Comparison of ENCODE assay signal across 8 cellular contexts in genomic region chr19:12681074-12681987, GRCh38. TPM values are rescaled to one million over a fixed set of nuclear protein-coding genes. Genes with fewer than 3 reads are reported as not detected.
DNase-seq lines count a peak whose midpoint lies in the region; ATAC-seq and TF ChIP-seq lines count a peak whose summit lies in the region.

Gene DHPS, minus strand, starts transcription at chr19:12681880. Its CDS starts 114 bp downstream, at chr19:12681766.

- ATAC-seq in HG03469 (IDR thresholded peaks at IDR 0.05; ENCODE audit: unreplicated experiment) (peak; percentile 45), left colon (peak; percentile 88)

- H3K9me3 Mint-ChIP-seq in activated CD4-positive, alpha-beta T cell treated with anti-CD3 and anti-CD28 coated beads, Interleukin-2, amount 10 ng/mL, durations not matched to agents 24 days and 14 days = no peaks in the 10 kb centered on the region

- H3K4me1 ChIP-seq in BE2C = no peaks in the 10 kb centered on the region

- peaks cover 20% of the 10 kb centered on the region for H3K4me1 Mint-ChIP-seq in activated CD4-positive, alpha-beta T cell treated with anti-CD3 and anti-CD28 coated beads, Interleukin-2, amount 10 ng/mL, durations not matched to agents 24 days and 14 days

- no peaks in the 10 kb centered on the region for H3K27me3 ChIP-seq in BE2C

- H3K4me3 Mint-ChIP-seq in activated CD4-positive, alpha-beta T cell treated with anti-CD3 and anti-CD28 coated beads, Interleukin-2, amount 10 ng/mL, durations not matched to agents 24 days and 14 days = peak within 1 kb of the TSS; percentile 94

- H3K27ac Mint-ChIP-seq in activated CD4-positive, alpha-beta T cell treated with anti-CD3 and anti-CD28 coated beads, Interleukin-2, amount 10 ng/mL, durations not matched to agents 24 days and 14 days = peak within 1 kb of the TSS; percentile 92

- H3K4me3 ChIP-seq in BE2C (ENCODE audit: low read depth, low read length) = peak within 1 kb of the TSS; percentile 80
- H3K4me3 ChIP-seq in coronary artery = peak within 1 kb of the TSS; percentile 86

- peaks cover 29% of the 10 kb centered on the region for H3K36me3 ChIP-seq in BE2C

- peaks cover 32% of the 10 kb centered on the region for H3K36me3 Mint-ChIP-seq in activated CD4-positive, alpha-beta T cell treated with anti-CD3 and anti-CD28 coated beads, Interleukin-2, amount 10 ng/mL, durations not matched to agents 24 days and 14 days (ENCODE audit: low read depth)

- peak; percentile 92 for DNase-seq in BE2C
- peak; percentile 96 for DNase-seq in GM19240 (ENCODE audit: insufficient read length, low spot score)
- DNase-seq in NCI-H526 treated with DMSO at 0.1 percent for 48 hours (lab: John Stamatoyannopoulos, UW) = peak; percentile 93
- peak; percentile 97 for DNase-seq in activated CD4-positive, alpha-beta T cell treated with anti-CD3 and anti-CD28 coated beads, Interleukin-2, amount 10 ng/mL, durations not matched to agents 24 days and 14 days
- peak; percentile 92 for DNase-seq in coronary artery (ENCODE audit: low spot score)
- DNase-seq in left colon = peak; percentile 93 to 95
- DNase-seq in stimulated activated CD4-positive, alpha-beta T cell treated with anti-CD3 and anti-CD28 coated beads, Interleukin-1b, Interleukin-23, amount 100 ng/mL, for 48 hours = peak; percentile 93

- H3K9me3 ChIP-seq in BE2C = no peaks in the 10 kb centered on the region

- no peaks in the 10 kb centered on the region for H3K27me3 Mint-ChIP-seq in activated CD4-positive, alpha-beta T cell treated with anti-CD3 and anti-CD28 coated beads, Interleukin-2, amount 10 ng/mL, durations not matched to agents 24 days and 14 days

- TF ChIP-seq CTCF in BE2C (IDR thresholded peaks at IDR 0.05; ENCODE audit: low read depth, low read length) (no peak), coronary artery (IDR thresholded peaks at IDR 0.05) (no peak)

- H3K27ac ChIP-seq in coronary artery = peak within 1 kb of the TSS; percentile 90 to 95

- intact Hi-C loops in activated CD4-positive, alpha-beta T cell treated with anti-CD3 and anti-CD28 coated beads, Interleukin-2, amount 10 ng/mL, durations not matched to agents 24 days and 14 days (cut with micrococcal nuclease) = loop anchor here (1.0 to 2.0 kb wide), 3 partner anchors 12 to 41 kb away; partner anchors contain the start of gene FBXW9
- intact Hi-C loops in left colon (cut with DNase I, micrococcal nuclease) = no loop called here

RNA-seq across cellular contexts. Expression of gene DHPS, which starts in this region (rescaled TPM):
- 397 TPM for polyA plus RNA-seq in BE2C (2012; ENCODE audit: insufficient read depth, insufficient read length, low read depth)
- total RNA-seq in activated CD4-positive, alpha-beta T cell treated with anti-CD3 and anti-CD28 coated beads, Interleukin-2, amount 10 ng/mL, durations not matched to agents 24 days and 14 days = 138 and 155 TPM in 2 replicates
- 10 to 100 TPM; 68.4 to 74.7 TPM for total RNA-seq in left colon

Comparison
In these comparisons a context has a peak if more than half of its experiments do, and no peak if none do; other contexts are left out.
1. Peak in every context shown above with its lines: DNase-seq, ATAC-seq, H3K4me3 ChIP-seq and H3K27ac ChIP-seq.